ENCODE assay signal across 20 cellular contexts in genomic region chr3:170640737-170641171, GRCh38. TPM values are rescaled to one million over a fixed set of nuclear protein-coding genes. Genes with fewer than 3 reads are reported as not detected.
A peak's percentile ranks its signal among the peaks of the same experiment; 100 is the strongest.
DNase-seq lines count a peak whose midpoint lies in the region; TF ChIP-seq lines count a peak whose summit lies in the region.
"Had no signal": no experiment of that assay in that cellular context is flagged by ENCODE, and none has a peak within 500 bp of the region (broad histone marks: within the 10 kb centered on the region; RNA-seq: fewer than 3 reads in every experiment).

No MANE protein-coding gene starts in this region.

- H3K4me1 ChIP-seq in ascending aorta = peaks cover 0 to 3% of the 10 kb centered on the region in 2 donors

- H3K9me3 Mint-ChIP-seq in HFFc6 = peaks cover 4% of the 10 kb centered on the region; the same call in 1 of the 2 replicates

- no peaks in the 10 kb centered on the region for H3K36me3 Mint-ChIP-seq in HFFc6 (ENCODE audit: low read depth)
- H3K36me3 Mint-ChIP-seq: CD4-positive, alpha-beta memory T cell had no signal

- H3K4me3 Mint-ChIP-seq in HFFc6 = no peak overlapping the region
- H3K4me3 Mint-ChIP-seq: CD4-positive, alpha-beta memory T cell; H9 had no signal

- peaks cover 6% of the 10 kb centered on the region for H3K27me3 Mint-ChIP-seq in HFFc6 (ENCODE audit: insufficient read depth)

- no peak overlapping the region for H3K4me3 ChIP-seq in ascending aorta
- H3K4me3 ChIP-seq: PC-9, SJSA1 had no signal

- H3K27me3 ChIP-seq in ascending aorta = no peaks in the 10 kb centered on the region
- H3K27me3 ChIP-seq: SJSA1 had no signal

- no peaks in the 10 kb centered on the region for H3K9me3 ChIP-seq in ascending aorta
- H3K9me3 ChIP-seq: SJSA1 had no signal

- H3K27ac Mint-ChIP-seq in HFFc6 = no peak overlapping the region
- H3K27ac Mint-ChIP-seq: CD4-positive, alpha-beta memory T cell had no signal

- no peaks in the 10 kb centered on the region for H3K36me3 ChIP-seq in ascending aorta
- H3K36me3 ChIP-seq: SJSA1 had no signal

- DNase-seq in C1 segment of cervical spinal cord (lab: John Stamatoyannopoulos, UW) (peak in 12 of 14 donors; percentile 17 to 78 (median 51)), caudate nucleus (lab: John Stamatoyannopoulos, UW) (peak in 48 of 61 donors; percentile 20 to 82 (median 48)), inferior parietal cortex (ENCODE audit: extremely low spot score) (peak; percentile 79), putamen (ENCODE audit: low spot score) (peak; percentile 90), ascending aorta (ENCODE audit: low spot score in 2 of 2) (no peak), kidney tubule cell (ENCODE audit: low spot score) (no peak), HFFc6 (no peak)
- no peak for DNase-seq in stimulated activated CD4-positive, alpha-beta T cell treated with anti-CD3 and anti-CD28 coated beads, Interleukin-2, amount 100 ng/mL, for 24 hours
- DNase-seq: CD4-positive, alpha-beta memory T cell; DMS79; H9; MV-4-11; NCI-H1417; NCI-H1930; NCI-H510A; NCI-H774 had no signal

- H3K27ac ChIP-seq in caudate nucleus (ENCODE audit: low read depth, low read length) = peak overlapping the region; percentile 92
- no peak overlapping the region for H3K27ac ChIP-seq in ascending aorta
- H3K27ac ChIP-seq: HL-60, PC-9, SJSA1 had no signal

- intact Hi-C loops in ascending aorta (cut with DNase I) = no loop called here

- TF ChIP-seq CTCF in ascending aorta (IDR thresholded peaks at IDR 0.05) (no peak), HFFc6 (IDR thresholded peaks at IDR 0.05) (no peak)

- H3K4me1 Mint-ChIP-seq in HFFc6 (ENCODE audit: low read depth) = peaks cover 7% of the 10 kb centered on the region; the same call in 1 of the 2 replicates
- H3K4me1 Mint-ChIP-seq: CD4-positive, alpha-beta memory T cell had no signal

RNA-seq across cellular contexts. Expression of gene SLC7A14, which starts 54.9 kb away (rescaled TPM):
- not detected for total RNA-seq in ascending aorta
- total RNA-seq in HFFc6 (2021; fragmentation: NEBNext Ultra II Directional; extraction: Animal tissue kit (Norgen Biotek cat#: 25700)) = under 1 TPM; 0.14 to 0.53 (median 0.39) TPM
- total RNA-seq: A673; CD4-positive, alpha-beta memory T cell; PC-9; SJSA1 had no signal

Comparison
In these comparisons a context has a peak if more than half of its experiments do, and no peak if none do; other contexts are left out.
1. DNase-seq: peak in C1 segment of cervical spinal cord (12 of 14), caudate nucleus (48 of 61), inferior parietal cortex (single experiment) and putamen (single experiment); none in stimulated activated CD4-positive, alpha-beta T cell treated with anti-CD3 and anti-CD28 coated beads, Interleukin-2, amount 100 ng/mL, for 24 hours (0 of 2), ascending aorta (0 of 2), kidney tubule cell (single experiment) and HFFc6 (single experiment).